ENCODE assay signal across 10 cellular contexts in the genomic region with DNA sequence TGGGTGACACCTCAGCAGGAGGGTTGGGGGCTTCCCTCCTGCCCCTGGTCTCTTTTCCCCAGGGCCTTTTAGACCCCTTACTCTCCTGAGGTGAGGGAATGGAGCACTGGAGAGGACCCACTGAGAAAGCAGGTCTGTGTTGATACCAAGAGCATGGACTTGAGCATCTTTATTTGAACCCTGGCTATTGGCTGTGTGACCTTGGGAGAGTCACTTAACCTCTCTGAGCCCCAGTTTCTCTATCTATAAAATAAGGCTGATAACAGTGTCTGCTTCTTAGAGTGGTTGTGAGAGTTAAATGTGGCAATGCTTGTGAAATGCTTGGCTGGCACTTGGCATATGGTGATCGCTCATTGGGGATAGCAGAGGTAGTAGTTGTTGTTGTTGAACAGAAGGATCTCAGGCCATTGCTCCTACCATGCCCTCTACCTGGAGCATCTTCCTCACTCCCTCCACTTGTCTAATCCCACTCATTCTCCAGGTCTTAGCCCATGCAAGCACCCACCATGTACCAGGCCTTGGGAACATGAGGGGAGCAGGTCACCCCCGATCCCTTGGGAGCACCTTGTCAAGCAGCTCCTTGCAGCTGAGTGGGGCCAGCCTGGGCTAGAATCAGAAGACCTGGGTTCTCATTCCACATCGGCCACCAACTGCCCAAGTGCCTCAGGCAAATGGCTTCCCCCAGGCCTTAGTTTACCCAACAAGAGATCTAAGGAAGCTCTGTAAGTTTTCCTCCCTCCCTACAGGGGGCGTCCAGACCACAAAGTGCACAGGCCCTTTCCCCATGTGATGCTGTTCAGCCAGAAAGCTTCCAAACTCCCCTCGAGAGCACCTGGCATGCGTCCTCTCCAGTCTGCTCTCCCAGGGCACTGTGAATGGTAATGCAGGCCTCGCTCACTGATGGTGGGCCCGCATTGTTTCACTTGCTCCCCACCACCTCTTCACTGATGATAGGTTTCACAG.
A peak's percentile ranks its signal among the peaks of the same experiment; 100 is the strongest.
DNase-seq lines count a peak whose midpoint lies in the region; ATAC-seq and TF ChIP-seq lines count a peak whose summit lies in the region.
"Had no signal": no experiment of that assay in that cellular context is flagged by ENCODE, and none has a peak within 500 bp of the region (broad histone marks: within the 10 kb centered on the region; RNA-seq: fewer than 3 reads in every experiment).

No MANE protein-coding gene starts in this region.

- H3K36me3 Mint-ChIP-seq in endodermal cell (ENCODE audit: low read depth): no peaks in the 10 kb centered on the region
- H3K36me3 Mint-ChIP-seq: activated naive CD8-positive, alpha-beta T cell had no signal

- intact Hi-C loops in Right ventricle myocardium superior (cut with DNase I): no loop called here
- intact Hi-C loops in lower leg skin (cut with DNase I; ENCODE audit: low total_unique reads): no loop called here

- H3K27ac Mint-ChIP-seq in endodermal cell: peak overlapping the region; percentile 75
- H3K27ac Mint-ChIP-seq: activated naive CD8-positive, alpha-beta T cell had no signal

- H3K27ac ChIP-seq in cardiac muscle cell: no peak overlapping the region
- no peak overlapping the region for H3K27ac ChIP-seq in endodermal cell (ENCODE audit: low read depth, low read length)
- H3K27ac ChIP-seq in smooth muscle cell (ENCODE audit: low read depth): no peak overlapping the region

- H3K9me3 ChIP-seq in cardiac muscle cell (ENCODE audit: low read depth) (no peaks in the 10 kb centered on the region), endodermal cell (ENCODE audit: control insufficient read depth, low read length) (no peaks in the 10 kb centered on the region), smooth muscle cell (replicated peaks; ENCODE audit: low read depth) (no peaks in the 10 kb centered on the region)

- no peaks in the 10 kb centered on the region for H3K79me2 ChIP-seq in smooth muscle cell (ENCODE audit: low read depth)

- H3K36me3 ChIP-seq in cardiac muscle cell (no peaks in the 10 kb centered on the region), endodermal cell (ENCODE audit: control insufficient read depth, insufficient read depth, low read length) (no peaks in the 10 kb centered on the region), smooth muscle cell (ENCODE audit: low read depth) (no peaks in the 10 kb centered on the region)

- H3K4me2 ChIP-seq in smooth muscle cell: no peak overlapping the region

- H4K20me1 ChIP-seq in smooth muscle cell (ENCODE audit: low read depth): no peaks in the 10 kb centered on the region

- no peak overlapping the region for H3K4me3 Mint-ChIP-seq in endodermal cell
- H3K4me3 Mint-ChIP-seq: activated naive CD8-positive, alpha-beta T cell; T-helper 17 cell had no signal

- H3K4me3 ChIP-seq in cardiac muscle cell (no peak overlapping the region), endodermal cell (ENCODE audit: low read length) (no peak overlapping the region), smooth muscle cell (no peak overlapping the region), lower leg skin (ENCODE audit: low read depth, poor library complexity, severe bottlenecking) (no peak overlapping the region)

- DNase-seq in cardiac muscle cell (ENCODE audit: low read depth in 1 of 2, low spot score in 1 of 2) (peak; percentile 38 to 42), Right ventricle myocardium superior (no peak), NCI-H1694 treated with DMSO at 0.1 percent for 48 hours (lab: John Stamatoyannopoulos, UW) (peak; percentile 11), endodermal cell (peak; percentile 78), smooth muscle cell (lab: John Stamatoyannopoulos, UW; ENCODE audit: unreplicated experiment) (no peak), putamen (ENCODE audit: low spot score) (no peak), lower leg skin (ENCODE audit: low spot score in 2 of 2) (no peak), OCI-M2 (lab: John Stamatoyannopoulos, UW; ENCODE audit: unreplicated experiment) (no peak)
- DNase-seq: T-helper 17 cell had no signal

- peaks cover 31% of the 10 kb centered on the region for H3K4me1 Mint-ChIP-seq in endodermal cell

- H3K27me3 Mint-ChIP-seq in endodermal cell (ENCODE audit: insufficient read depth): peaks cover 7% of the 10 kb centered on the region

- no peaks in the 10 kb centered on the region for H3K9me3 Mint-ChIP-seq in endodermal cell

- H3K9ac ChIP-seq in endodermal cell (ENCODE audit: extremely low read depth, low read length, poor library complexity, severe bottlenecking) (no peak overlapping the region), smooth muscle cell (ENCODE audit: low read depth) (no peak overlapping the region)

- no peak for ATAC-seq in Right ventricle myocardium superior (ENCODE audit: poor library complexity)
- ATAC-seq: T-helper 17 cell had no signal

- TF ChIP-seq POLR2A in lower leg skin (IDR thresholded peaks at IDR 0.05): no peak

- no peak overlapping the region for H2AFZ ChIP-seq in smooth muscle cell (ENCODE audit: low read depth)

- peaks cover 8% of the 10 kb centered on the region for H3F3A ChIP-seq in smooth muscle cell (ENCODE audit: low read depth)

- TF ChIP-seq CTCF in cardiac muscle cell (IDR thresholded peaks at IDR 0.05; ENCODE audit: low read depth, low read length) (peak; percentile 46), endodermal cell (conservative IDR thresholded peaks at IDR 0.05) (peak; percentile 81), smooth muscle cell (IDR thresholded peaks at IDR 0.05; ENCODE audit: borderline replicate concordance, insufficient read depth, poor library complexity, severe bottlenecking) (peak; percentile 16), lower leg skin (IDR thresholded peaks at IDR 0.05) (no peak)

- H3K4me1 ChIP-seq in cardiac muscle cell (ENCODE audit: low read depth) (peaks cover 4% of the 10 kb centered on the region), endodermal cell (ENCODE audit: control insufficient read depth, insufficient read depth, low read length) (peaks cover 7% of the 10 kb centered on the region), smooth muscle cell (ENCODE audit: low read depth) (no peaks in the 10 kb centered on the region)

- H3K27me3 ChIP-seq in cardiac muscle cell: no peaks in the 10 kb centered on the region
- H3K27me3 ChIP-seq in endodermal cell (ENCODE audit: control insufficient read depth, insufficient read depth, low read length, poor library complexity, severe bottlenecking): no peaks in the 10 kb centered on the region
- no peaks in the 10 kb centered on the region for H3K27me3 ChIP-seq in smooth muscle cell (ENCODE audit: low read depth)

- 84 to 100% methylated on average over 4 to 8 of the region's 8 CpGs for WGBS in endodermal cell (ENCODE audit: insufficient coverage in 1 of 2, insufficient read length in 1 of 2), 2 experiments
- 88% methylated on average over 8 of the region's 8 CpGs for WGBS in smooth muscle cell (ENCODE audit: low lambda C conversion rate)
- 91 to 95% methylated on average over 8 of the region's 8 CpGs for WGBS in lower leg skin, 2 donors

Comparison
In these comparisons a context has a peak if more than half of its experiments do, and no peak if none do; other contexts are left out.
1. DNase-seq: peak in cardiac muscle cell (2 of 2), NCI-H1694 treated with DMSO at 0.1 percent for 48 hours (single experiment) and endodermal cell (single experiment); none in Right ventricle myocardium superior (single experiment), smooth muscle cell (single experiment), putamen (single experiment), lower leg skin (0 of 2) and OCI-M2 (single experiment).
2. CTCF ChIP-seq: peak in cardiac muscle cell (single experiment), endodermal cell (single experiment) and smooth muscle cell (single experiment); none in lower leg skin (0 of 3).